1 cellular context compared by ENCODE assay signal in the genomic region with DNA sequence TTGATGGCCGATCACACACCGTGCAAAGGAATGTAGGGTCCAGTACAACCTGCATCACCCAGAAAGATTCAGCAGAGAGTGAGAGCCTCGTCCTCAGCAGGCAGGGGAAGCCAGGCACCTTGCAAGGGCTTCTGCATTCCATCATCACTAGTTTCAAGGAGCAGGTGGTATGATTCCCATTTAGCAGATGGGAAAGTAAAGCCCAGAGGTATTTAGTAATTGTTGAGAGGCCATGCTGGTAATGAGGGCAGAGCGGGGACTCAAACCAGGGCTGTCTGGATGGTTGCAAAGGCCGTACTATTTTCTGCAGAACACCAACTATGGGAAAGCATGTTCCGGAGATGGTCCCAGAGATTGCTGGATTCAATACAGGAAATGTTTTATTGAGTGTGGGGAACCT.
TF ChIP-seq lines count a peak whose summit lies in the region.

No MANE protein-coding gene starts in this region.

TF ChIP-seq in K562, 482 proteins besides CTCF, POLR2A, EP300 and RAD21 (continued from another document):
- TF ChIP-seq ZBTB40 (IDR thresholded peaks at IDR 0.05) (no peak), ZBTB40 (CRISPR knock-in tag; IDR thresholded peaks at IDR 0.05) (no peak), SPI1 (IDR thresholded peaks at IDR 0.05; ENCODE audit: borderline replicate concordance, low read depth, low read length) (no peak), CBFA2T3 (IDR thresholded peaks at IDR 0.05) (no peak), RBM25 (IDR thresholded peaks at IDR 0.05; ENCODE audit: low read depth, low read length, severe bottlenecking) (peak; percentile 50), IFI16 (CRISPR knock-in tag; IDR thresholded peaks at IDR 0.05) (no peak), NCOA2 (IDR thresholded peaks at IDR 0.05; ENCODE audit: partially characterized antibody in 2 of 2) (no peak), ZNF239 (CRISPR knock-in tag; IDR thresholded peaks at IDR 0.05) (no peak), RFX7 (CRISPR knock-in tag; IDR thresholded peaks at IDR 0.05) (no peak), DEAF1 (CRISPR knock-in tag; IDR thresholded peaks at IDR 0.05) (no peak), BRD9 (IDR thresholded peaks at IDR 0.05; ENCODE audit: low read depth, partially characterized antibody) (no peak), ZNF75A (CRISPR knock-in tag; IDR thresholded peaks at IDR 0.05) (no peak), ZNF589 (CRISPR knock-in tag; IDR thresholded peaks at IDR 0.05; ENCODE audit: low read depth) (no peak), MECOM (CRISPR knock-in tag; IDR thresholded peaks at IDR 0.05) (no peak), MAFF (IDR thresholded peaks at IDR 0.05; ENCODE audit: low read length) (no peak), ADNP (tag; IDR thresholded peaks at IDR 0.05) (0 out of 2 replicates have a peak, but pooled peaks have one; percentile 26), ZNF79 (CRISPR knock-in tag; IDR thresholded peaks at IDR 0.05; ENCODE audit: low read depth) (no peak)
- TF ChIP-seq, protein P1, sequence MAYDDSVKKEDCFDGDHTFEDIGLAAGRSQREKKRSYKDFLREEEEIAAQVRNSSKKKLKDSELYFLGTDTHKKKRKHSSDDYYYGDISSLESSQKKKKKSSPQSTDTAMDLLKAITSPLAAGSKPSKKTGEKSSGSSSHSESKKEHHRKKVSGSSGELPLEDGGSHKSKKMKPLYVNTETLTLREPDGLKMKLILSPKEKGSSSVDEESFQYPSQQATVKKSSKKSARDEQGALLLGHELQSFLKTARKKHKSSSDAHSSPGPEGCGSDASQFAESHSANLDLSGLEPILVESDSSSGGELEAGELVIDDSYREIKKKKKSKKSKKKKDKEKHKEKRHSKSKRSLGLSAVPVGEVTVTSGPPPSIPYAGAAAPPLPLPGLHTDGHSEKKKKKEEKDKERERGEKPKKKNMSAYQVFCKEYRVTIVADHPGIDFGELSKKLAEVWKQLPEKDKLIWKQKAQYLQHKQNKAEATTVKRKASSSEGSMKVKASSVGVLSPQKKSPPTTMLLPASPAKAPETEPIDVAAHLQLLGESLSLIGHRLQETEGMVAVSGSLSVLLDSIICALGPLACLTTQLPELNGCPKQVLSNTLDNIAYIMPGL (CRISPR knock-in tag; IDR thresholded peaks at IDR 0.05): no peak
- TF ChIP-seq, protein P2, sequence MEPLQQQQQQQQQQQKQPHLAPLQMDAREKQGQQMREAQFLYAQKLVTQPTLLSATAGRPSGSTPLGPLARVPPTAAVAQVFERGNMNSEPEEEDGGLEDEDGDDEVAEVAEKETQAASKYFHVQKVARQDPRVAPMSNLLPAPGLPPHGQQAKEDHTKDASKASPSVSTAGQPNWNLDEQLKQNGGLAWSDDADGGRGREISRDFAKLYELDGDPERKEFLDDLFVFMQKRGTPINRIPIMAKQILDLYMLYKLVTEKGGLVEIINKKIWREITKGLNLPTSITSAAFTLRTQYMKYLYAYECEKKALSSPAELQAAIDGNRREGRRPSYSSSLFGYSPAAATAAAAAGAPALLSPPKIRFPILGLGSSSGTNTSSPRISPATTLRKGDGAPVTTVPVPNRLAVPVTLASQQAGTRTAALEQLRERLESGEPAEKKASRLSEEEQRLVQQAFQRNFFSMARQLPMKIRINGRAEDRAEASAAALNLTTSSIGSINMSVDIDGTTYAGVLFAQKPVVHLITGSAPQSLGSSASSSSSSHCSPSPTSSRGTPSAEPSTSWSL (CRISPR knock-in tag; IDR thresholded peaks at IDR 0.05; ENCODE audit: borderline replicate concordance): no peak
- TF ChIP-seq, protein P3, sequence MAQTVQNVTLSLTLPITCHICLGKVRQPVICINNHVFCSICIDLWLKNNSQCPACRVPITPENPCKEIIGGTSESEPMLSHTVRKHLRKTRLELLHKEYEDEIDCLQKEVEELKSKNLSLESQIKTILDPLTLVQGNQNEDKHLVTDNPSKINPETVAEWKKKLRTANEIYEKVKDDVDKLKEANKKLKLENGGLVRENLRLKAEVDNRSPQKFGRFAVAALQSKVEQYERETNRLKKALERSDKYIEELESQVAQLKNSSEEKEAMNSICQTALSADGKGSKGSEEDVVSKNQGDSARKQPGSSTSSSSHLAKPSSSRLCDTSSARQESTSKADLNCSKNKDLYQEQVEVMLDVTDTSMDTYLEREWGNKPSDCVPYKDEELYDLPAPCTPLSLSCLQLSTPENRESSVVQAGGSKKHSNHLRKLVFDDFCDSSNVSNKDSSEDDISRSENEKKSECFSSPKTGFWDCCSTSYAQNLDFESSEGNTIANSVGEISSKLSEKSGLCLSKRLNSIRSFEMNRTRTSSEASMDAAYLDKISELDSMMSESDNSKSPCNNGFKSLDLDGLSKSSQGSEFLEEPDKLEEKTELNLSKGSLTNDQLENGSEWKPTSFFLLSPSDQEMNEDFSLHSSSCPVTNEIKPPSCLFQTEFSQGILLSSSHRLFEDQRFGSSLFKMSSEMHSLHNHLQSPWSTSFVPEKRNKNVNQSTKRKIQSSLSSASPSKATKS (CRISPR knock-in tag; IDR thresholded peaks at IDR 0.05): no peak
- TF ChIP-seq, protein P4, sequence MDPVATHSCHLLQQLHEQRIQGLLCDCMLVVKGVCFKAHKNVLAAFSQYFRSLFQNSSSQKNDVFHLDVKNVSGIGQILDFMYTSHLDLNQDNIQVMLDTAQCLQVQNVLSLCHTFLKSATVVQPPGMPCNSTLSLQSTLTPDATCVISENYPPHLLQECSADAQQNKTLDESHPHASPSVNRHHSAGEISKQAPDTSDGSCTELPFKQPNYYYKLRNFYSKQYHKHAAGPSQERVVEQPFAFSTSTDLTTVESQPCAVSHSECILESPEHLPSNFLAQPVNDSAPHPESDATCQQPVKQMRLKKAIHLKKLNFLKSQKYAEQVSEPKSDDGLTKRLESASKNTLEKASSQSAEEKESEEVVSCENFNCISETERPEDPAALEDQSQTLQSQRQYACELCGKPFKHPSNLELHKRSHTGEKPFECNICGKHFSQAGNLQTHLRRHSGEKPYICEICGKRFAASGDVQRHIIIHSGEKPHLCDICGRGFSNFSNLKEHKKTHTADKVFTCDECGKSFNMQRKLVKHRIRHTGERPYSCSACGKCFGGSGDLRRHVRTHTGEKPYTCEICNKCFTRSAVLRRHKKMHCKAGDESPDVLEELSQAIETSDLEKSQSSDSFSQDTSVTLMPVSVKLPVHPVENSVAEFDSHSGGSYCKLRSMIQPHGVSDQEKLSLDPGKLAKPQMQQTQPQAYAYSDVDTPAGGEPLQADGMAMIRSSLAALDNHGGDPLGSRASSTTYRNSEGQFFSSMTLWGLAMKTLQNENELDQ (CRISPR knock-in tag; IDR thresholded peaks at IDR 0.05; ENCODE audit: borderline replicate concordance): no peak
